In the genomic region with DNA sequence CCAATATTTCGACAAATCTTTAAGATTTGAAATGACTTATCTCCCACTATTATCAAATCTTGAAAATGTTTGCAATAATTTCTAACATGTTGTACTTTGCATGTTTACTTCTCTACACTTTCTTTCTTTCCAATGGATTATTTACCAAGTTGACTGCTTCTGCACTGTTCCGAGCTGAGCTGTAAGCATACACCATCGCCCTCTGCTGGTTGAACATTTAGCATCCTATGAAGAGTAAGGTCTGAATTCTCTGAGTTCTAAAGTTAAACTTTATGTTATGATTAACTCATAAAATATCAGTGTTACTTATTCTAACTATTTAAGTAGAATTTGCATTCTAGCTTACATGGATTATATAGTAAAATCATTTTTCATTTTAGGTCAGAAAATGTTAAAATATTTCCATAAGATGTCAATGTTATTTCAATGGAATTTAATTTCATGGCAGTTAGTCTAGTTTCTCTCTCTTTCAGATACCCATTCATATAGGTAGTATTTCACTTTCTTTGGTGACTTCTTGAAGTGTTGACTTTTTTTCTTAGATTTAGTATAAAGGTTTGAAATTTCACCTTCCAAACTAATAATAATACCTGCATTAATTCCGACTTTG, we compare ENCODE assay signal across 8 cellular contexts.
DNase-seq lines count a peak whose midpoint lies in the region; ATAC-seq, FAIRE-seq and TF ChIP-seq lines count a peak whose summit lies in the region.

No MANE protein-coding gene starts in this region.

- peak; percentile 75 for FAIRE-seq in H54 (lab: Jason Lieb, UNC)

- no peaks in the 10 kb centered on the region for H3K9me3 Mint-ChIP-seq in activated CD4-positive, alpha-beta memory T cell treated with anti-CD3 and anti-CD28 coated beads, Interleukin-2, amount 10 ng/mL, durations not matched to agents 7 days and 5 days

- DNase-seq in left ventricle myocardium inferior (no peak), Right ventricle myocardium superior (no peak), H54 (ENCODE audit: insufficient read length, low spot score) (no peak), LNCaP clone FGC (ENCODE audit: low read depth) (peak; percentile 38), iPS DF 6.9 (ENCODE audit: low read depth, low spot score) (peak; percentile 16), thyroid gland (peak; percentile 3 to 23)
- peak; percentile 17 for DNase-seq in activated CD4-positive, alpha-beta memory T cell treated with anti-CD3 and anti-CD28 coated beads, Interleukin-2, amount 10 ng/mL, durations not matched to agents 7 days and 5 days

- 100% methylated on average over 1 of the region's 4 CpGs for WGBS in iPS DF 6.9 (ENCODE audit: insufficient coverage, insufficient read length)
- WGBS in thyroid gland, 2 donors: 33 to 37% methylated on average over 4 of the region's 4 CpGs

- peak; percentile 51 for TF ChIP-seq CTCF in left ventricle myocardium inferior (IDR thresholded peaks at IDR 0.05; ENCODE audit: borderline replicate concordance)
- TF ChIP-seq CTCF in LNCaP clone FGC (IDR thresholded peaks at IDR 0.05; ENCODE audit: control insufficient read depth, extremely low read depth, insufficient read depth): peak; percentile 91
- peak in 4 of 6 experiments; percentile 36 to 69 (median 51) for TF ChIP-seq CTCF in thyroid gland (IDR thresholded peaks at IDR 0.05)

- H3K4me3 Mint-ChIP-seq in activated CD4-positive, alpha-beta memory T cell treated with anti-CD3 and anti-CD28 coated beads, Interleukin-2, amount 10 ng/mL, durations not matched to agents 7 days and 5 days: no peak overlapping the region

- no peaks in the 10 kb centered on the region for H3K27me3 Mint-ChIP-seq in activated CD4-positive, alpha-beta memory T cell treated with anti-CD3 and anti-CD28 coated beads, Interleukin-2, amount 10 ng/mL, durations not matched to agents 7 days and 5 days

- H3K27ac ChIP-seq in left ventricle myocardium inferior (replicated peaks) (no peak overlapping the region), iPS DF 6.9 (ENCODE audit: low read length) (no peak overlapping the region), thyroid gland (no peak overlapping the region)

- no peaks in the 10 kb centered on the region for H3K36me3 ChIP-seq in left ventricle myocardium inferior
- no peaks in the 10 kb centered on the region for H3K36me3 ChIP-seq in iPS DF 6.9 (ENCODE audit: control insufficient read depth, insufficient read depth, low read length)
- H3K36me3 ChIP-seq in thyroid gland: no peaks in the 10 kb centered on the region

- ATAC-seq in Right ventricle myocardium superior (ENCODE audit: poor library complexity) (no peak), GM21423 (IDR thresholded peaks at IDR 0.05; ENCODE audit: unreplicated experiment) (no peak)

- H3K27me3 ChIP-seq in left ventricle myocardium inferior (ENCODE audit: low read depth) (no peaks in the 10 kb centered on the region), iPS DF 6.9 (ENCODE audit: control insufficient read depth, insufficient read depth, low read length) (no peaks in the 10 kb centered on the region), thyroid gland (no peaks in the 10 kb centered on the region)

- POLR2A ChIA-PET in activated CD4-positive, alpha-beta memory T cell treated with anti-CD3 and anti-CD28 coated beads, Interleukin-2, amount 10 ng/mL, durations not matched to agents 7 days and 5 days (lab: Charles Lee): no interaction called here

- CTCF ChIA-PET in activated CD4-positive, alpha-beta memory T cell treated with anti-CD3 and anti-CD28 coated beads, Interleukin-2, amount 10 ng/mL, durations not matched to agents 7 days and 5 days (lab: Charles Lee): interaction anchor here (0.8 to 1.4 kb wide), 3 partner anchors 23 to 632 kb away, joined by 3 to 4 read pairs (median 4); no protein-coding TSS in a partner anchor

- H3K36me3 Mint-ChIP-seq in activated CD4-positive, alpha-beta memory T cell treated with anti-CD3 and anti-CD28 coated beads, Interleukin-2, amount 10 ng/mL, durations not matched to agents 7 days and 5 days (ENCODE audit: low read depth): no peaks in the 10 kb centered on the region

- H3K9me3 ChIP-seq in left ventricle myocardium inferior (replicated peaks) (peaks cover 21% of the 10 kb centered on the region), iPS DF 6.9 (ENCODE audit: control insufficient read depth, insufficient read depth, low read length) (no peaks in the 10 kb centered on the region), thyroid gland (no peaks in the 10 kb centered on the region)

- intact Hi-C loops in left ventricle myocardium inferior (cut with micrococcal nuclease): no loop called here
- intact Hi-C loops in Right ventricle myocardium superior (cut with DNase I): no loop called here
- intact Hi-C loops in thyroid gland (cut with DNase I): no loop called here

- no peak overlapping the region for H3K27ac Mint-ChIP-seq in activated CD4-positive, alpha-beta memory T cell treated with anti-CD3 and anti-CD28 coated beads, Interleukin-2, amount 10 ng/mL, durations not matched to agents 7 days and 5 days

- H3K4me1 ChIP-seq in left ventricle myocardium inferior: no peaks in the 10 kb centered on the region
- no peaks in the 10 kb centered on the region for H3K4me1 ChIP-seq in iPS DF 6.9 (ENCODE audit: control insufficient read depth, insufficient read depth, low read length)
- H3K4me1 ChIP-seq in thyroid gland: no peaks in the 10 kb centered on the region

- H3K4me3 ChIP-seq in left ventricle myocardium inferior: no peak overlapping the region
- no peak overlapping the region for H3K4me3 ChIP-seq in LNCaP clone FGC (ENCODE audit: low read depth, low read length)
- H3K4me3 ChIP-seq in iPS DF 6.9 (ENCODE audit: low read length): no peak overlapping the region
- no peak overlapping the region for H3K4me3 ChIP-seq in thyroid gland (replicated peaks in 1 of 3)

- no peaks in the 10 kb centered on the region for H3K4me1 Mint-ChIP-seq in activated CD4-positive, alpha-beta memory T cell treated with anti-CD3 and anti-CD28 coated beads, Interleukin-2, amount 10 ng/mL, durations not matched to agents 7 days and 5 days

- TF ChIP-seq POLR2A in H54 (IDR thresholded peaks at IDR 0.05; ENCODE audit: low read depth, low read length): no peak
- TF ChIP-seq POLR2A in thyroid gland (IDR thresholded peaks at IDR 0.05): no peak

Comparison
In these comparisons a context has a peak if more than half of its experiments do, and no peak if none do; other contexts are left out.
1. DNase-seq: peak in LNCaP clone FGC (single experiment), activated CD4-positive, alpha-beta memory T cell treated with anti-CD3 and anti-CD28 coated beads, Interleukin-2, amount 10 ng/mL, durations not matched to agents 7 days and 5 days (single experiment), iPS DF 6.9 (single experiment) and thyroid gland (2 of 2); none in left ventricle myocardium inferior (single experiment), Right ventricle myocardium superior (single experiment) and H54 (single experiment).
2. Peak in every context shown above with its lines, with median percentiles within 50 percentile points of each other: CTCF ChIP-seq.